20 cellular contexts compared by ENCODE assay signal in genomic region chr7:13673290-13673689, GRCh38.
DNase-seq lines count a peak whose midpoint lies in the region; TF ChIP-seq lines count a peak whose summit lies in the region.
"Had no signal": no experiment of that assay in that cellular context is flagged by ENCODE, and none has a peak within 500 bp of the region (broad histone marks: within the 10 kb centered on the region; RNA-seq: fewer than 3 reads in every experiment).

No MANE protein-coding gene starts in this region.

- peaks cover 63% of the 10 kb centered on the region for H3K9me3 Mint-ChIP-seq in nephron progenitor cell
- peaks cover 2% of the 10 kb centered on the region for H3K9me3 Mint-ChIP-seq in activated CD4-positive, alpha-beta memory T cell treated with anti-CD3 and anti-CD28 coated beads, Interleukin-2, amount 10 ng/mL, durations not matched to agents 7 days and 5 days

- POLR2A ChIA-PET in activated CD4-positive, alpha-beta memory T cell treated with anti-CD3 and anti-CD28 coated beads, Interleukin-2, amount 10 ng/mL, durations not matched to agents 7 days and 5 days (lab: Charles Lee), result no interaction called here

- H3K27ac Mint-ChIP-seq in nephron progenitor cell, result no peak overlapping the region
- no peak overlapping the region for H3K27ac Mint-ChIP-seq in activated CD4-positive, alpha-beta memory T cell treated with anti-CD3 and anti-CD28 coated beads, Interleukin-2, amount 10 ng/mL, durations not matched to agents 7 days and 5 days
- H3K27ac Mint-ChIP-seq: B cell; CD4-positive, CD25-positive, alpha-beta regulatory T cell; CD8-positive, alpha-beta T cell had no signal

- no peaks in the 10 kb centered on the region for H3K27me3 Mint-ChIP-seq in nephron progenitor cell (ENCODE audit: low read depth, poor library complexity)
- H3K27me3 Mint-ChIP-seq in activated CD4-positive, alpha-beta memory T cell treated with anti-CD3 and anti-CD28 coated beads, Interleukin-2, amount 10 ng/mL, durations not matched to agents 7 days and 5 days, result no peaks in the 10 kb centered on the region
- H3K27me3 Mint-ChIP-seq: B cell; CD4-positive, CD25-positive, alpha-beta regulatory T cell had no signal

- H3K4me3 ChIP-seq in spleen, result no peak overlapping the region
- H3K4me3 ChIP-seq: BLaER1, GM12878, GM23248 had no signal

- peak; percentile 9 to 51 for DNase-seq in NCI-H524 (lab: John Stamatoyannopoulos, UW)
- DNase-seq in NCI-H524 treated with DMSO at 0.1 percent for 48 hours (lab: John Stamatoyannopoulos, UW), result no peak
- DNase-seq in nephron progenitor cell, result peak; percentile 1
- peak; percentile 36 for DNase-seq in spleen
- DNase-seq in activated CD4-positive, alpha-beta memory T cell treated with anti-CD3 and anti-CD28 coated beads, Interleukin-2, amount 10 ng/mL, durations not matched to agents 7 days and 5 days, result no peak
- no peak for DNase-seq in DMS79 (lab: John Stamatoyannopoulos, UW)
- DNase-seq: CD4-positive, CD25-positive, alpha-beta regulatory T cell; CD8-positive, alpha-beta T cell; DMS153; EL; GDM1; GM23248; H7; HCEC 1CT had no signal

- no peaks in the 10 kb centered on the region for H3K4me1 ChIP-seq in spleen
- H3K4me1 ChIP-seq: BLaER1, Caco-2 had no signal

- WGBS in spleen, 5 donors, result 66 to 89% (median 81%) methylated on average over 3 to 6 of the region's 6 CpGs

- no peaks in the 10 kb centered on the region for H3K27me3 ChIP-seq in spleen (replicated peaks in 1 of 7)
- H3K27me3 ChIP-seq: BLaER1 had no signal

- no peak for TF ChIP-seq POLR2A in spleen (IDR thresholded peaks at IDR 0.05)

- H3K27ac ChIP-seq in spleen, result no peak overlapping the region
- H3K27ac ChIP-seq: 22Rv1, BLaER1, C4-2B, GM23248 had no signal

- TF ChIP-seq CTCF in nephron progenitor cell (IDR thresholded peaks at IDR 0.05) (no peak), spleen (IDR thresholded peaks at IDR 0.05 in 8 of 11, conservative IDR thresholded peaks at IDR 0.05 in 3 of 11) (no peak)

- no peak overlapping the region for H3K4me3 Mint-ChIP-seq in nephron progenitor cell
- H3K4me3 Mint-ChIP-seq in activated CD4-positive, alpha-beta memory T cell treated with anti-CD3 and anti-CD28 coated beads, Interleukin-2, amount 10 ng/mL, durations not matched to agents 7 days and 5 days, result no peak overlapping the region
- H3K4me3 Mint-ChIP-seq: B cell; CD4-positive, CD25-positive, alpha-beta regulatory T cell; CD8-positive, alpha-beta T cell had no signal

- H3K4me1 Mint-ChIP-seq in nephron progenitor cell, result no peaks in the 10 kb centered on the region
- no peaks in the 10 kb centered on the region for H3K4me1 Mint-ChIP-seq in activated CD4-positive, alpha-beta memory T cell treated with anti-CD3 and anti-CD28 coated beads, Interleukin-2, amount 10 ng/mL, durations not matched to agents 7 days and 5 days
- H3K4me1 Mint-ChIP-seq: B cell; CD4-positive, CD25-positive, alpha-beta regulatory T cell had no signal

- CTCF ChIA-PET in activated CD4-positive, alpha-beta memory T cell treated with anti-CD3 and anti-CD28 coated beads, Interleukin-2, amount 10 ng/mL, durations not matched to agents 7 days and 5 days (lab: Charles Lee), result no interaction called here

- peaks cover 0 to 46% (median 20%) of the 10 kb centered on the region in 8 donors for H3K9me3 ChIP-seq in spleen
- H3K9me3 ChIP-seq: Caco-2 had no signal

- H3K36me3 Mint-ChIP-seq in nephron progenitor cell (ENCODE audit: low read depth), result no peaks in the 10 kb centered on the region
- no peaks in the 10 kb centered on the region for H3K36me3 Mint-ChIP-seq in activated CD4-positive, alpha-beta memory T cell treated with anti-CD3 and anti-CD28 coated beads, Interleukin-2, amount 10 ng/mL, durations not matched to agents 7 days and 5 days (ENCODE audit: low read depth)
- H3K36me3 Mint-ChIP-seq: CD4-positive, CD25-positive, alpha-beta regulatory T cell; CD8-positive, alpha-beta T cell had no signal

- intact Hi-C loops in spleen (cut with DNase I; ENCODE audit: low total_unique reads), result no loop called here

- no peaks in the 10 kb centered on the region for H3K36me3 ChIP-seq in spleen
- H3K36me3 ChIP-seq: BLaER1 had no signal

Comparison
In these comparisons a context has a peak if more than half of its experiments do, and no peak if none do; other contexts are left out.
1. DNase-seq: peak in NCI-H524 (2 of 2), nephron progenitor cell (single experiment) and spleen (single experiment); none in NCI-H524 treated with DMSO at 0.1 percent for 48 hours (single experiment), activated CD4-positive, alpha-beta memory T cell treated with anti-CD3 and anti-CD28 coated beads, Interleukin-2, amount 10 ng/mL, durations not matched to agents 7 days and 5 days (single experiment) and DMS79 (single experiment).